17 cellular contexts compared by ENCODE assay signal in genomic region chr12:94183702-94184379, GRCh38. TPM values are rescaled to one million over a fixed set of nuclear protein-coding genes. Genes with fewer than 3 reads are reported as not detected.
A peak's percentile ranks its signal among the peaks of the same experiment; 100 is the strongest.
DNase-seq lines count a peak whose midpoint lies in the region; ATAC-seq and TF ChIP-seq lines count a peak whose summit lies in the region.
"Had no signal": no experiment of that assay in that cellular context is flagged by ENCODE, and none has a peak within 500 bp of the region (broad histone marks: within the 10 kb centered on the region; RNA-seq: fewer than 3 reads in every experiment).

No MANE protein-coding gene starts in this region.

- no peaks in the 10 kb centered on the region for H3K27me3 ChIP-seq in Caco-2 (replicated peaks; ENCODE audit: control insufficient read depth, insufficient read depth, low read length)
- H3K27me3 ChIP-seq in neural progenitor cell: peaks cover 6% of the 10 kb centered on the region

- H3K36me3 ChIP-seq in Caco-2 (ENCODE audit: control insufficient read depth, insufficient read depth, low read length): peaks cover 2% of the 10 kb centered on the region; the same call in 1 of the 2 replicates
- no peaks in the 10 kb centered on the region for H3K36me3 ChIP-seq in neural progenitor cell

- no peak overlapping the region for H3K27ac ChIP-seq in neural progenitor cell
- H3K27ac ChIP-seq: PC-9 had no signal

- H3K9ac ChIP-seq in neural progenitor cell: no peak overlapping the region

- no peaks in the 10 kb centered on the region for H3K79me2 ChIP-seq in neural progenitor cell (ENCODE audit: low read depth)

- peak overlapping the region; percentile 65 for H3K4me3 Mint-ChIP-seq in Caco-2 (ENCODE audit: unreplicated experiment)
- H3K4me3 Mint-ChIP-seq in neural progenitor cell: no peak overlapping the region

- intact Hi-C loops in Caco-2 (cut with micrococcal nuclease; ENCODE audit: unreplicated experiment): loop anchor here (1.0 to 2.0 kb wide), 4 partner anchors 11 to 32 kb away; no protein-coding TSS in a partner anchor

- H3K9me3 Mint-ChIP-seq in Caco-2 (ENCODE audit: unreplicated experiment) (no peaks in the 10 kb centered on the region), neural progenitor cell (no peaks in the 10 kb centered on the region)

- CTCF ChIA-PET in Caco-2 (lab: Charles Lee): interaction anchor here (0.5 to 2.9 kb wide), 16 partner anchors 8 to 889 kb away, joined by 3 to 26 read pairs (median 3); no protein-coding TSS in a partner anchor

- TF ChIP-seq CTCF in Caco-2 (IDR thresholded peaks at IDR 0.05; ENCODE audit: insufficient read depth in 1 of 2, low read depth in 1 of 2, low read length in 1 of 2, severe bottlenecking in 1 of 2, unreplicated experiment in 1 of 2) (no peak), neural progenitor cell (IDR thresholded peaks at IDR 0.05) (no peak)

- H3K36me3 Mint-ChIP-seq in Caco-2 (ENCODE audit: insufficient read depth, unreplicated experiment): peaks cover 23% of the 10 kb centered on the region
- peaks cover 2% of the 10 kb centered on the region for H3K36me3 Mint-ChIP-seq in neural progenitor cell

- H3K4me3 ChIP-seq in Caco-2 (ENCODE audit: low read depth, low read length): no peak overlapping the region
- H3K4me3 ChIP-seq in neural progenitor cell: no peak overlapping the region
- H3K4me3 ChIP-seq: PC-9 had no signal

- peak overlapping the region; percentile 91 for H3K27ac Mint-ChIP-seq in Caco-2 (ENCODE audit: unreplicated experiment)
- no peak overlapping the region for H3K27ac Mint-ChIP-seq in neural progenitor cell

- DNase-seq in Caco-2 (peak; percentile 75 to 85), LoVo (ENCODE audit: low spot score) (peak; percentile 61), left lobe of liver (ENCODE audit: low spot score) (no peak), neural progenitor cell (ENCODE audit: low spot score) (peak; percentile 37), NCI-H524 (lab: John Stamatoyannopoulos, UW) (no peak), iPS-NIHi11 (ENCODE audit: low spot score) (no peak)
- no peak for DNase-seq in effector CD4-positive, alpha-beta T cell
- DNase-seq in activated CD4-positive, CD25-positive, alpha-beta regulatory T cell (lab: John Stamatoyannopoulos, UW): no peak
- DNase-seq: 8988T, DMS79 treated with DMSO at 0.1 percent for 48 hours, MM.1S, NCI-H1048, NCI-H1417 treated with DMSO at 0.1 percent for 48 hours, NCI-H1930, PC-9, RPMI8226, SHP77 had no signal

- H3K9me3 ChIP-seq in Caco-2: 0 out of 2 replicates have a peak, but pooled peaks cover 2% of the 10 kb centered on the region
- H3K9me3 ChIP-seq in neural progenitor cell (ENCODE audit: low read depth): no peaks in the 10 kb centered on the region

- H2AFZ ChIP-seq in neural progenitor cell (replicated peaks): no peak overlapping the region
- H2AFZ ChIP-seq: PC-9 had no signal

- BruUV-seq in Caco-2 (replicated peaks; lab: Mats Ljungman, UMichigan): no TSS peak

- H4K20me1 ChIP-seq in neural progenitor cell (ENCODE audit: low read depth): no peaks in the 10 kb centered on the region

- H3K4me1 Mint-ChIP-seq in Caco-2 (ENCODE audit: low read depth, unreplicated experiment) (peaks cover 33% of the 10 kb centered on the region), neural progenitor cell (peaks cover 19% of the 10 kb centered on the region)

- H3K4me1 ChIP-seq in Caco-2 (peaks cover 70% of the 10 kb centered on the region), neural progenitor cell (peaks cover 38% of the 10 kb centered on the region)

- peaks cover 44% of the 10 kb centered on the region for H3F3A ChIP-seq in neural progenitor cell (ENCODE audit: low read depth)

- POLR2A ChIA-PET in Caco-2 (lab: Charles Lee): interaction anchor here (0.6 to 1.3 kb wide), 3 partner anchors 10 to 336 kb away, joined by 3 to 12 read pairs (median 11); no protein-coding TSS in a partner anchor

- ATAC-seq in left lobe of liver: peak; percentile 92

- no peaks in the 10 kb centered on the region for H3K27me3 Mint-ChIP-seq in Caco-2 (ENCODE audit: insufficient read depth, unreplicated experiment)
- H3K27me3 Mint-ChIP-seq in neural progenitor cell (ENCODE audit: insufficient read depth, low read depth): no peaks in the 10 kb centered on the region

- no peak overlapping the region for H3K4me2 ChIP-seq in neural progenitor cell
- H3K4me2 ChIP-seq: PC-9 had no signal

RNA-seq across cellular contexts. Expression of gene PLXNC1, which starts 35.5 kb away (rescaled TPM):
- 41.3 and 47.7 TPM in 2 replicates for total RNA-seq in Caco-2 (2022)
- 1.1 TPM for total RNA-seq in left lobe of liver
- 13.4 and 16.7 TPM in 2 replicates for total RNA-seq in neural progenitor cell (ENCODE audit: low replicate concordance)

Comparison
In these comparisons a context has a peak if more than half of its experiments do, and no peak if none do; other contexts are left out.
1. DNase-seq: peak in Caco-2 (2 of 2), LoVo (single experiment) and neural progenitor cell (single experiment); none in left lobe of liver (single experiment), NCI-H524 (0 of 2), effector CD4-positive, alpha-beta T cell (single experiment), iPS-NIHi11 (single experiment) and activated CD4-positive, CD25-positive, alpha-beta regulatory T cell (0 of 4).